In the genomic region with DNA sequence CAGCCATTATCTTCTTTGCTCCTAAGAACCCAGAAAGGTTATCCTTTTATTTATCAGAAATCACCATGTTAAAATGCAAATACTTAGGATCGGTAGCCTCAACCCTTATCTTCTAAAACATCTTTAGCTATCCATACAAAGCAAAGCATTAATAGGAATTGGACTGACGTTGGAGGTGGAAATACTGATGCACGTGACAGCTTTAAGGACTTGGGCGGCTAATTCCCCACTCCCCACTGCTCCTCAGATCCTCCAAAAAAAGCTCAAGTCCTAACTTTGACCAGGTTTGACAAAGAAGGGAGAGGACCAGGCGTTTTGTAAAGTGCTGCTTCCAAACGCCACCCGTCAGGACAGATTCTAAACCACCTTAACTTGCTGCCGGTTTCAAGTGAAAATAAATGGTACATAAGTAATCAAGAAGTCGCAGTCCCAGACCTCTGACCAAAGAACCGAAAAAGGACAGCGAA, we compare ENCODE assay signal across 8 cellular contexts.
DNase-seq lines count a peak whose midpoint lies in the region; ATAC-seq lines count a peak whose summit lies in the region.

No MANE protein-coding gene starts in this region.

- peaks cover 3% of the 10 kb centered on the region; the same call in 1 of the 2 replicates for H3K4me1 ChIP-seq in iPS-20b (ENCODE audit: insufficient read depth, low read length)
- H3K4me1 ChIP-seq in subcutaneous abdominal adipose tissue (ENCODE audit: control insufficient read depth in 5 of 5, insufficient read depth in 5 of 5, low read length in 5 of 5) = peaks cover 0 to 27% (median 24%) of the 10 kb centered on the region in 5 donors

- H3K4me1 Mint-ChIP-seq in activated naive CD8-positive, alpha-beta T cell (ENCODE audit: low read depth) = peaks cover 43% of the 10 kb centered on the region

- no peak for ATAC-seq in GM18858 (IDR thresholded peaks at IDR 0.05; ENCODE audit: unreplicated experiment)

- H3K27me3 ChIP-seq in iPS-20b (ENCODE audit: insufficient read depth, low read length) (no peaks in the 10 kb centered on the region), subcutaneous abdominal adipose tissue (ENCODE audit: control insufficient read depth in 5 of 5, insufficient read depth in 4 of 5, low read length in 5 of 5) (no peaks in the 10 kb centered on the region)

- H3K36me3 ChIP-seq in iPS-20b (ENCODE audit: insufficient read depth, low read depth, low read length) (0 out of 2 replicates have a peak, but pooled peaks cover under 1% of the 10 kb centered on the region), subcutaneous abdominal adipose tissue (ENCODE audit: control insufficient read depth in 5 of 5, insufficient read depth in 5 of 5, low read length in 5 of 5) (no peaks in the 10 kb centered on the region)

- H3K4me3 ChIP-seq in iPS-20b (ENCODE audit: low read length) = peak overlapping the region; percentile 86
- peak overlapping the region; percentile 82 to 97 (median 93) for H3K4me3 ChIP-seq in subcutaneous abdominal adipose tissue (ENCODE audit: low read depth in 1 of 5, low read length in 5 of 5)

- peaks cover 2% of the 10 kb centered on the region for H3K36me3 Mint-ChIP-seq in activated naive CD8-positive, alpha-beta T cell

- DNase-seq in DMS 273 treated with DMSO at 0.1 percent for 48 hours (lab: John Stamatoyannopoulos, UW) = peak; percentile 45
- no peak for DNase-seq in DMS 273 (lab: John Stamatoyannopoulos, UW; ENCODE audit: unreplicated experiment)
- DNase-seq in globus pallidus (ENCODE audit: low spot score) = no peak
- no peak for DNase-seq in DMS153 (lab: John Stamatoyannopoulos, UW)

- no peaks in the 10 kb centered on the region for H3K9me3 ChIP-seq in iPS-20b (ENCODE audit: insufficient read depth, low read depth, low read length)
- H3K9me3 ChIP-seq in subcutaneous abdominal adipose tissue (ENCODE audit: control insufficient read depth in 5 of 5, low read length in 5 of 5) = no peaks in the 10 kb centered on the region

- H3K27ac ChIP-seq in iPS-20b (ENCODE audit: low read length) (no peak overlapping the region), subcutaneous abdominal adipose tissue (ENCODE audit: low read depth, low read length) (peak overlapping the region; percentile 86)

- H3K27me3 Mint-ChIP-seq in activated naive CD8-positive, alpha-beta T cell = no peaks in the 10 kb centered on the region

- H3K4me3 Mint-ChIP-seq in activated naive CD8-positive, alpha-beta T cell = peak overlapping the region; percentile 93

- H3K9ac ChIP-seq in iPS-20b (ENCODE audit: low read depth, low read length) (peak overlapping the region; percentile 86), subcutaneous abdominal adipose tissue (ENCODE audit: low read length in 5 of 5) (peak overlapping the region; percentile 64 to 91 (median 84))

- H3K9me3 Mint-ChIP-seq in activated naive CD8-positive, alpha-beta T cell (ENCODE audit: low read depth) = no peaks in the 10 kb centered on the region

- peak overlapping the region; percentile 90 for H3K27ac Mint-ChIP-seq in activated naive CD8-positive, alpha-beta T cell
